Comparison of ENCODE assay signal across 1 cellular context in genomic region chr3:188152660-188153497, GRCh38.
TF ChIP-seq lines count a peak whose summit lies in the region.

No MANE protein-coding gene starts in this region.

TF ChIP-seq in A549, 52 proteins besides CTCF, POLR2A, EP300 and RAD21 (continued from another document):
- TF ChIP-seq RFX5 (IDR thresholded peaks at IDR 0.05), result no peak
